7 cellular contexts compared by ENCODE assay signal in genomic region chr4:123922-124274, GRCh38. TPM values are rescaled to one million over a fixed set of nuclear protein-coding genes. Genes with fewer than 3 reads are reported as not detected.
A peak's percentile ranks its signal among the peaks of the same experiment; 100 is the strongest.
DNase-seq lines count a peak whose midpoint lies in the region; ATAC-seq and TF ChIP-seq lines count a peak whose summit lies in the region.
"Not testable (repeated sequence)": the region's sequence is repeated elsewhere in the genome, so short reads cannot be mapped to it uniquely, and the experiment has no call there.

No MANE protein-coding gene starts in this region.

- not testable (repeated sequence) for ATAC-seq in activated T-helper 17 cell treated with anti-CD3 and anti-CD28 coated beads, Interleukin-2, amount 50 U/mL, for 72 hours (replicated peaks)

- H3K79me2 ChIP-seq in OCI-LY3 (ENCODE audit: low read length): peaks cover 25% of the 10 kb centered on the region

- H3K27me3 Mint-ChIP-seq in activated T-helper 17 cell treated with anti-CD3 and anti-CD28 coated beads, Interleukin-2, amount 50 U/mL, for 72 hours: not testable (repeated sequence)

- H3K4me2 ChIP-seq in OCI-LY3 (ENCODE audit: low read length): peak overlapping the region; percentile 57; the same call in 1 of the 2 replicates
- peak overlapping the region; percentile 88 for H3K4me2 ChIP-seq in skeletal muscle satellite cell (ENCODE audit: low read length)

- H3K9ac ChIP-seq in ES-I3 (ENCODE audit: low read depth, low read length) (peak overlapping the region; percentile 95; the same call in 1 of the 2 replicates), OCI-LY3 (ENCODE audit: low read length) (peak overlapping the region; percentile 29; the same call in 1 of the 2 replicates), muscle layer of colon (ENCODE audit: low read length) (peak overlapping the region; percentile 78), skeletal muscle satellite cell (ENCODE audit: low read depth, low read length) (peak overlapping the region; percentile 92)

- peaks cover 30% of the 10 kb centered on the region for H3K36me3 Mint-ChIP-seq in activated T-helper 17 cell treated with anti-CD3 and anti-CD28 coated beads, Interleukin-2, amount 50 U/mL, for 72 hours (ENCODE audit: low read depth)

- H3K4me1 ChIP-seq in ES-I3 (ENCODE audit: insufficient read depth, low read length); OCI-LY3 (ENCODE audit: low read length); muscle layer of colon (ENCODE audit: insufficient read depth, low read length); skeletal muscle satellite cell (ENCODE audit: control insufficient read depth, insufficient read depth, low read length): not testable (repeated sequence)
- H3K4me1 ChIP-seq in left ventricle myocardium inferior: peaks cover 28% of the 10 kb centered on the region

- intact Hi-C loops in left ventricle myocardium inferior (cut with micrococcal nuclease): not testable (repeated sequence)

- not testable (repeated sequence) for H4K20me1 ChIP-seq in OCI-LY3 (ENCODE audit: insufficient read depth, low read length)

- DNase-seq in left ventricle myocardium inferior: not testable (repeated sequence)

- H3K27ac Mint-ChIP-seq in activated T-helper 17 cell treated with anti-CD3 and anti-CD28 coated beads, Interleukin-2, amount 50 U/mL, for 72 hours: not testable (repeated sequence)

- H3K27ac ChIP-seq in OCI-LY3 (ENCODE audit: low read length) (0 out of 2 replicates have a peak overlapping the region, but pooled peaks have one; percentile 73), cingulate gyrus (ENCODE audit: low read depth, low read length) (peak overlapping the region; percentile 78), left ventricle myocardium inferior (replicated peaks) (peak overlapping the region; percentile 95), muscle layer of colon (ENCODE audit: low read depth, low read length) (peak overlapping the region; percentile 90)

- H3K36me3 ChIP-seq in ES-I3 (ENCODE audit: insufficient read depth, low read length): peaks cover 18% of the 10 kb centered on the region
- peaks cover 12% of the 10 kb centered on the region for H3K36me3 ChIP-seq in OCI-LY3 (replicated peaks; ENCODE audit: low read depth, low read length)
- H3K36me3 ChIP-seq in left ventricle myocardium inferior: peaks cover 27% of the 10 kb centered on the region
- peaks cover 14% of the 10 kb centered on the region for H3K36me3 ChIP-seq in muscle layer of colon (ENCODE audit: insufficient read depth, low read length)
- peaks cover 14% of the 10 kb centered on the region for H3K36me3 ChIP-seq in skeletal muscle satellite cell (ENCODE audit: insufficient read depth, low read length)

- TF ChIP-seq CTCF in OCI-LY3 (IDR thresholded peaks at IDR 0.05; ENCODE audit: low read depth, low read length); left ventricle myocardium inferior (IDR thresholded peaks at IDR 0.05; ENCODE audit: borderline replicate concordance): not testable (repeated sequence)

- H3K4me1 Mint-ChIP-seq in activated T-helper 17 cell treated with anti-CD3 and anti-CD28 coated beads, Interleukin-2, amount 50 U/mL, for 72 hours: peaks cover 12% of the 10 kb centered on the region

- H3K9me3 Mint-ChIP-seq in activated T-helper 17 cell treated with anti-CD3 and anti-CD28 coated beads, Interleukin-2, amount 50 U/mL, for 72 hours: not testable (repeated sequence)

- H3K4me3 Mint-ChIP-seq in activated T-helper 17 cell treated with anti-CD3 and anti-CD28 coated beads, Interleukin-2, amount 50 U/mL, for 72 hours: peak overlapping the region; percentile 75

- H3K27me3 ChIP-seq in OCI-LY3 (ENCODE audit: low read depth, low read length); left ventricle myocardium inferior (ENCODE audit: low read depth); muscle layer of colon (ENCODE audit: control insufficient read depth in 1 of 2, insufficient read depth in 2 of 2, low read length in 2 of 2); skeletal muscle satellite cell (ENCODE audit: control insufficient read depth, insufficient read depth, low read length): not testable (repeated sequence)

- H3K9me3 ChIP-seq in ES-I3 (ENCODE audit: control insufficient read depth, insufficient read depth, low read length); muscle layer of colon (ENCODE audit: low read length): not testable (repeated sequence)
- 0 out of 2 replicates have a peak, but pooled peaks cover 12% of the 10 kb centered on the region for H3K9me3 ChIP-seq in OCI-LY3 (ENCODE audit: insufficient read depth, low read length)
- H3K9me3 ChIP-seq in left ventricle myocardium inferior (replicated peaks): peaks cover 18% of the 10 kb centered on the region
- peaks cover 19% of the 10 kb centered on the region for H3K9me3 ChIP-seq in skeletal muscle satellite cell (replicated peaks; ENCODE audit: low read length)

- H3K4me3 ChIP-seq in OCI-LY3 (ENCODE audit: low read length) (peak overlapping the region; percentile 79), left ventricle myocardium inferior (peak overlapping the region; percentile 83), muscle layer of colon (ENCODE audit: low read depth in 1 of 2, low read length in 2 of 2) (peak overlapping the region; percentile 92 to 99), skeletal muscle satellite cell (ENCODE audit: low read length) (peak overlapping the region; percentile 99)

- not testable (repeated sequence) for H2AFZ ChIP-seq in OCI-LY3 (ENCODE audit: low read depth, low read length)

RNA-seq across cellular contexts. Expression of gene ZNF718, which starts 0.4 kb away (rescaled TPM):
- 1 to 10 TPM; 1.7 to 6.8 TPM for total RNA-seq in activated T-helper 17 cell treated with anti-CD3 and anti-CD28 coated beads, Interleukin-2, amount 50 U/mL, for 72 hours
- 5.9 TPM for total RNA-seq in left ventricle myocardium inferior
- 3.5 and 7.4 TPM in 2 replicates for total RNA-seq in skeletal muscle satellite cell (2012; rRNA removed)

Comparison
In these comparisons a context has a peak if more than half of its experiments do, and no peak if none do; other contexts are left out.
1. H3K9ac ChIP-seq: peak in every context shown above with its lines; median percentile 95 in ES-I3; 92 in skeletal muscle satellite cell; 78 in muscle layer of colon; 29 in OCI-LY3.